10 cellular contexts compared by ENCODE assay signal in the genomic region with DNA sequence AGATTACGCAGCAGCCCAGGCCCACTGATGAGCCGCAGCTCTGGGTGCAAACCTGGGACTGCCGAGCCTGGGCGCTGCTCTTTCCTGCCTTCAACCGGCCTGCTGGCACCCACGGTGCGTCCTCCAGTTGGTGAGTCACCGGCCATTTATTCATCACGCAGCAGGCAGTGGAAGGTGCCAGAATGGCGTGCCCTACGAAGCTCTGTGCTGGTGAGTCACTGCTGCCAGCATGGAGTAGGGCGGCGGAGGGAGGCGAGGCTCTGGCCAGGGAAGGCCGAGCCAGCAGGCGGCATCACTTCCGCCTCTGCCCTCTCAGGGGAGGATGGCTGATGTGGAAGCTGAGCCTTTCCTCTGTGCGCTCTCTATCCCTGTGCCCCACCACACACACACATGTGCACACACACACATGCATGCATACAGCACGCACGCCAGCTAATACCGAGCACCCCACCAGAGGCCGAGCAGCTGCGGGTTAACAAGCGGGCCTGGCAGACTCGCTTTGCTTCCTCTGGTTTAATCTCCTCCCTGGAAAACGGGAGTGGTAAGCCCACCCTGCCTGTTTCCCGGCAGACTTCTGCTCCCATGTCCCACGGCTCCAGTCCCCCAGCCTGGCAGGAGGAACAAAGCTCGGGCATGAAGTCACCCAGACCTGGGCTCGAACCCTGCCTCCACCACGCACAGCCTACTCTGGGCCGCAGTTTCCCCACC. TPM values are rescaled to one million over a fixed set of nuclear protein-coding genes. Genes with fewer than 3 reads are reported as not detected.
DNase-seq lines count a peak whose midpoint lies in the region; ATAC-seq lines count a peak whose summit lies in the region.
"Had no signal": no experiment of that assay in that cellular context is flagged by ENCODE, and none has a peak within 500 bp of the region (broad histone marks: within the 10 kb centered on the region; RNA-seq: fewer than 3 reads in every experiment).

No MANE protein-coding gene starts in this region.

- H3K27me3 ChIP-seq in skeletal muscle tissue (ENCODE audit: control insufficient read depth in 3 of 3, insufficient read depth in 3 of 3, low read length in 3 of 3): peaks cover 0 to 4% (median 0%) of the 10 kb centered on the region in 3 donors
- H3K27me3 ChIP-seq: hepatocyte had no signal

- H3K36me3 ChIP-seq in skeletal muscle tissue (ENCODE audit: control insufficient read depth in 3 of 3, insufficient read depth in 3 of 3, low read length in 3 of 3): no peaks in the 10 kb centered on the region

- peak overlapping the region in 2 of 3 donors; percentile 14 to 68 for H3K9ac ChIP-seq in skeletal muscle tissue (ENCODE audit: low read depth in 1 of 3, low read length in 3 of 3)

- peak overlapping the region in 2 of 3 donors; percentile 37 to 45 for H3K4me3 ChIP-seq in skeletal muscle tissue (ENCODE audit: low read length in 3 of 3)
- H3K4me3 ChIP-seq: hepatocyte had no signal

- H3K9me3 ChIP-seq in skeletal muscle tissue (ENCODE audit: control insufficient read depth in 3 of 3, low read length in 3 of 3): no peaks in the 10 kb centered on the region

- no peak for ATAC-seq in HG02759 (IDR thresholded peaks at IDR 0.05; ENCODE audit: unreplicated experiment)
- ATAC-seq: activated CD4-positive, CD25-positive, alpha-beta regulatory T cell treated with anti-CD3 and anti-CD28 coated beads, Interleukin-2, amount 50 U/mL, for 24 hours had no signal

- peaks cover 12 to 30% (median 29%) of the 10 kb centered on the region in 3 donors for H3K4me1 ChIP-seq in skeletal muscle tissue (ENCODE audit: control insufficient read depth in 3 of 3, insufficient read depth in 3 of 3, low read length in 3 of 3)

- DNase-seq in H4 (ENCODE audit: low spot score) (peak; percentile 96), NCI-H69 (lab: John Stamatoyannopoulos, UW) (peak; percentile 71), fibroblast of gingiva (ENCODE audit: low read depth) (peak; percentile 60), NCI-H1092 (lab: John Stamatoyannopoulos, UW) (no peak), kidney glomerular epithelial cell (lab: John Stamatoyannopoulos, UW) (no peak)
- DNase-seq: NCI-H510A treated with DMSO at 0.1 percent for 48 hours had no signal

- H3K27ac ChIP-seq in skeletal muscle tissue (ENCODE audit: low read depth, low read length): peak overlapping the region; percentile 74
- H3K27ac ChIP-seq: hepatocyte had no signal

RNA-seq across cellular contexts. Expression of a gene that starts 39.2 kb away (rescaled TPM):
- 34.9 and 50.8 TPM in 2 replicates for total RNA-seq in H4 (2014; rRNA removed; shearing (Covaris generic))
- 2.6 TPM for total RNA-seq in skeletal muscle tissue

Comparison
In these comparisons a context has a peak if more than half of its experiments do, and no peak if none do; other contexts are left out.
1. DNase-seq: peak in H4 (single experiment), NCI-H69 (single experiment) and fibroblast of gingiva (single experiment); none in NCI-H1092 (single experiment) and kidney glomerular epithelial cell (single experiment).